In the genomic region with DNA sequence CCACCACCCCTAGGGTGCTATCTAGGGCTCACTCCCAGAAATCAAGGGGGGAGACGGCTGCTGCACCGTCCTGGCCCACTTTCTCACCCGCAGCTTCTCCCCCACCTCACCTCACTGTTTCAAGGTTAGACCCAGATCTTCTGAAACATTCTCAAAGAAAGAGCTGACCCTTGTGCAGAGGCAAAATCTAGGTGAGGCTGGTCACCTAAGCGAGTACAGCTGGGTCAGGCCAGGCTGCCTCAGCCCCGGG, we compare ENCODE assay signal across 8 cellular contexts. TPM values are rescaled to one million over a fixed set of nuclear protein-coding genes. Genes with fewer than 3 reads are reported as not detected.
A peak's percentile ranks its signal among the peaks of the same experiment; 100 is the strongest.
DNase-seq lines count a peak whose midpoint lies in the region; ATAC-seq and TF ChIP-seq lines count a peak whose summit lies in the region.

No MANE protein-coding gene starts in this region.

- peak overlapping the region; percentile 89 for H3K27ac Mint-ChIP-seq in activated naive CD8-positive, alpha-beta T cell treated with anti-CD3 and anti-CD28 coated beads, Interleukin-2, amount 50 U/mL, for 24 hours

- no peaks in the 10 kb centered on the region for H3K27me3 ChIP-seq in liver (ENCODE audit: control insufficient read depth in 4 of 4, insufficient read depth in 4 of 4, low read length in 3 of 4)
- H3K27me3 ChIP-seq in tibial artery, result no peaks in the 10 kb centered on the region

- DNase-seq in activated T-cell treated with anti-CD3 and anti-CD28 coated beads, Interleukin-2, amount 50 U/mL, for 4 hours, result no peak
- no peak for DNase-seq in activated T-cell treated with anti-CD3 and anti-CD28 coated beads, Interleukin-2, amount 50 U/mL, for 48 hours
- no peak for DNase-seq in activated naive CD8-positive, alpha-beta T cell treated with anti-CD3 and anti-CD28 coated beads, Interleukin-2, amount 50 U/mL, for 24 hours
- DNase-seq in tibial artery, result no peak

- H3K9ac ChIP-seq in liver (ENCODE audit: low read depth in 1 of 2, low read length in 2 of 2), result no peak overlapping the region

- TF ChIP-seq RAD21 in liver (IDR thresholded peaks at IDR 0.05), result no peak

- ATAC-seq in activated T-cell treated with anti-CD3 and anti-CD28 coated beads, Interleukin-2, amount 50 U/mL, for 4 hours, result no peak
- ATAC-seq in activated naive CD8-positive, alpha-beta T cell treated with anti-CD3 and anti-CD28 coated beads, Interleukin-2, amount 50 U/mL, for 24 hours, result no peak
- ATAC-seq in GM19467 (IDR thresholded peaks at IDR 0.05; ENCODE audit: unreplicated experiment) (no peak), HG03520 (IDR thresholded peaks at IDR 0.05; ENCODE audit: unreplicated experiment) (no peak), HG03135 (IDR thresholded peaks at IDR 0.05; ENCODE audit: unreplicated experiment) (no peak)

- H3K36me3 ChIP-seq in liver (ENCODE audit: control insufficient read depth in 4 of 4, insufficient read depth in 3 of 4, low read depth in 1 of 4, low read length in 3 of 4) (peaks cover 0 to 31% (median 3%) of the 10 kb centered on the region in 4 donors), tibial artery (peaks cover 21 to 63% (median 48%) of the 10 kb centered on the region in 3 donors)

- peaks cover 14% of the 10 kb centered on the region for H3K4me1 Mint-ChIP-seq in activated T-cell treated with anti-CD3 and anti-CD28 coated beads, Interleukin-2, amount 50 U/mL, for 4 hours (ENCODE audit: low read depth)
- peaks cover 13% of the 10 kb centered on the region for H3K4me1 Mint-ChIP-seq in activated naive CD8-positive, alpha-beta T cell treated with anti-CD3 and anti-CD28 coated beads, Interleukin-2, amount 50 U/mL, for 24 hours

- H3K4me3 ChIP-seq in liver (ENCODE audit: low read depth in 1 of 3, low read length in 3 of 3) (peak overlapping the region in 2 of 3 donors; percentile 41 to 67), tibial artery (peak overlapping the region; percentile 53 to 57)

- peak overlapping the region; percentile 66 to 96 for H3K27ac ChIP-seq in liver (ENCODE audit: low read depth in 1 of 2, low read length in 2 of 2)
- H3K27ac ChIP-seq in tibial artery, result peak overlapping the region; percentile 76 to 90

- WGBS in liver, result 25% methylated on average over 5 of the region's 5 CpGs

- intact Hi-C loops in tibial artery (cut with DNase I; ENCODE audit: low total_unique reads), result no loop called here

- H3K4me1 ChIP-seq in liver (ENCODE audit: control insufficient read depth in 4 of 4, insufficient read depth in 4 of 4, low read length in 3 of 4), result peaks cover 6 to 19% (median 14%) of the 10 kb centered on the region in 4 donors
- peaks cover 8 to 28% (median 21%) of the 10 kb centered on the region in 4 donors for H3K4me1 ChIP-seq in tibial artery

- H3K9me3 ChIP-seq in liver (ENCODE audit: control insufficient read depth in 4 of 4, low read length in 3 of 4) (no peaks in the 10 kb centered on the region), tibial artery (no peaks in the 10 kb centered on the region)

- H3K27me3 Mint-ChIP-seq in activated T-cell treated with anti-CD3 and anti-CD28 coated beads, Interleukin-2, amount 50 U/mL, for 4 hours (ENCODE audit: low read depth), result no peaks in the 10 kb centered on the region
- H3K27me3 Mint-ChIP-seq in activated naive CD8-positive, alpha-beta T cell treated with anti-CD3 and anti-CD28 coated beads, Interleukin-2, amount 50 U/mL, for 24 hours, result no peaks in the 10 kb centered on the region

- H3K9me3 Mint-ChIP-seq in activated T-cell treated with anti-CD3 and anti-CD28 coated beads, Interleukin-2, amount 50 U/mL, for 4 hours, result no peaks in the 10 kb centered on the region
- no peaks in the 10 kb centered on the region for H3K9me3 Mint-ChIP-seq in activated naive CD8-positive, alpha-beta T cell treated with anti-CD3 and anti-CD28 coated beads, Interleukin-2, amount 50 U/mL, for 24 hours

- TF ChIP-seq CTCF in liver (IDR thresholded peaks at IDR 0.05; ENCODE audit: low read depth, low read length, missing input control), result no peak
- TF ChIP-seq CTCF in tibial artery (IDR thresholded peaks at IDR 0.05), result no peak

- H3K36me3 Mint-ChIP-seq in activated T-cell treated with anti-CD3 and anti-CD28 coated beads, Interleukin-2, amount 50 U/mL, for 4 hours (ENCODE audit: insufficient read depth), result peaks cover 5% of the 10 kb centered on the region
- peaks cover 3% of the 10 kb centered on the region for H3K36me3 Mint-ChIP-seq in activated naive CD8-positive, alpha-beta T cell treated with anti-CD3 and anti-CD28 coated beads, Interleukin-2, amount 50 U/mL, for 24 hours (ENCODE audit: low read depth)

- peak overlapping the region; percentile 89 for H3K4me3 Mint-ChIP-seq in activated T-cell treated with anti-CD3 and anti-CD28 coated beads, Interleukin-2, amount 50 U/mL, for 4 hours
- H3K4me3 Mint-ChIP-seq in activated naive CD8-positive, alpha-beta T cell treated with anti-CD3 and anti-CD28 coated beads, Interleukin-2, amount 50 U/mL, for 24 hours, result peak overlapping the region; percentile 89

TF ChIP-seq in liver, 16 proteins besides CTCF, POLR2A, EP300 and RAD21:
- no peak for TF ChIP-seq FOXA1 (IDR thresholded peaks at IDR 0.05)
- no peak for TF ChIP-seq JUND (IDR thresholded peaks at IDR 0.05)

RNA-seq across cellular contexts. Expression of a gene that starts 27.0 kb away (rescaled TPM):
- total RNA-seq in activated T-cell treated with anti-CD3 and anti-CD28 coated beads, Interleukin-2, amount 50 U/mL, for 4 hours, result 10 to 100 TPM; 21.8 to 27.4 (median 23.1) TPM
- 10 to 100 TPM; 24.4 to 31.4 TPM for total RNA-seq in liver
- 10 to 100 TPM; 50.7 to 79.6 TPM for polyA plus RNA-seq in liver

RNA-seq across cellular contexts. Expression of a gene that starts 27.1 kb away (rescaled TPM):
- 100 to 1,000 TPM; 108 to 133 (median 112) TPM for total RNA-seq in activated T-cell treated with anti-CD3 and anti-CD28 coated beads, Interleukin-2, amount 50 U/mL, for 4 hours
- 10 to 100 TPM; 20.3 to 29.5 TPM for total RNA-seq in liver
- 10 to 100 TPM; 28.3 to 29.9 TPM for polyA plus RNA-seq in liver

RNA-seq across cellular contexts. Expression of a gene that starts 35.8 kb away (rescaled TPM):
- total RNA-seq in activated T-cell treated with anti-CD3 and anti-CD28 coated beads, Interleukin-2, amount 50 U/mL, for 4 hours, result 10 to 100 TPM; 24.5 to 30.2 (median 29.0) TPM
- 10 to 100 TPM in 1 of 2 donors, 1 to 10 TPM in 1; 7.1 to 14.7 TPM for total RNA-seq in liver
- polyA plus RNA-seq in liver, result 1 to 10 TPM; 3.5 to 6.1 TPM

RNA-seq across cellular contexts. Expression of a gene that starts 41.8 kb away (rescaled TPM):
- total RNA-seq in activated T-cell treated with anti-CD3 and anti-CD28 coated beads, Interleukin-2, amount 50 U/mL, for 4 hours, result 10 to 100 TPM; 31.8 to 34.6 (median 33.1) TPM
- 1 to 10 TPM; 6.9 to 8.9 TPM for total RNA-seq in liver
- polyA plus RNA-seq in liver, result 10 to 100 TPM; 13.8 to 16.4 TPM

RNA-seq across cellular contexts. Expression of a gene that starts 45.3 kb away (rescaled TPM):
- total RNA-seq in activated T-cell treated with anti-CD3 and anti-CD28 coated beads, Interleukin-2, amount 50 U/mL, for 4 hours, result under 1 TPM; 0.08 to 0.24 (median 0.16) TPM
- total RNA-seq in liver, result 1 to 10 TPM; 2.3 to 2.8 TPM
- polyA plus RNA-seq in liver, result 1 to 10 TPM; 1.6 to 3.8 TPM
